ENCODE assay signal across 8 cellular contexts in the genomic region with DNA sequence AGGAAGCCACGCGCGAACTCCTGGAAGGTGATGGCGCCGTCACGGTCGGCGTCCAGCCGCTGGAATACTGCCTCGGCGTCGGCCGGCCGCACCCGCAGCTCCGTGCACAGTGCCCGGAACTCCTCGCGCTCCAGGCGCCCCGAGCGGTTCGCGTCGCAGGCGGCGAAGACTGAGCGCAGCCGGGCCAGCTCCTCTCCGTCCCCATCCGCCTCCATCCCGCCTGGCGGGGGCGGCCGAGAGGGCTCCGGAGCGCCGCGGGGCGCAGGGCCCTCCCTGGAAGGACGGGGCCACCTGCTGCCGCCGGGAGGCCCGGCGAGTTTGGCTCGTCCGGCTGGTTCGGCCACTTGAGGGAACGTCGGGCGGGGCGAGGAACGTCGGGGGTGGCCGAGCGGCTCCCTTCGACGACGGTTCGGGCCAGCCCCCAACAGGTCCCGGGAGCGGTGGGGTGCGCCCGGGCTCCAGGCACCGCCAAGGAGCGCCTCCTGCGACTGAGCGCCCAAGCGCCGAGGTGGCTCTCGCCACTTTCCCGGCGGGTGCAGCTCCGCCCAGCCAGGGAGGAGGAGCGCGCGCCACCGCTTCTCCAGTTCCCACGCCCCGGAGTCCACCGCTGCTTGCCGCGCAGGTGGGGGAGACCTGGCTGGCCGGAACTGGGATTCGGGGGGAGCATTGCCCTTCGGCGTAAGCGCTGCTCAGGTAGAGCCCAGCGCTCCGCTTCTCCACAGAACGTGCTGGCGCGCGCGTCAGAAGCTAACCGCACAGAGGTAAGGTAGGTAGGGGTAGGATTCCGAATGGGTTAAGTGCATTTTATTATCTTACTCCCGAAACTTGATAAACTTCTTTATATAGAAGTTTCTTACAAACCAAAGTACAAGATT. TPM values are rescaled to one million over a fixed set of nuclear protein-coding genes. Genes with fewer than 3 reads are reported as not detected.
DNase-seq lines count a peak whose midpoint lies in the region; ATAC-seq and TF ChIP-seq lines count a peak whose summit lies in the region.

A gene (minus strand): TSS at position 490 of the 875 bp plus-strand sequence. CDS start 275 bp downstream, at position 215.

- no peak for TF ChIP-seq POLR2A in gastroesophageal sphincter (IDR thresholded peaks at IDR 0.05)

- H3K9me3 ChIP-seq in lower lobe of right lung, result no peaks in the 10 kb centered on the region
- H3K9me3 ChIP-seq in gastroesophageal sphincter, result no peaks in the 10 kb centered on the region

- H3K4me3 Mint-ChIP-seq in brain, result peak within 1 kb of the TSS; percentile 83 to 95 (median 88)

- peak within 1 kb of the TSS in 3 of 5 experiments; percentile 34 to 77 (median 55) for H3K27ac Mint-ChIP-seq in brain

- DNase-seq in AG09309 (ENCODE audit: low read depth), result no peak
- DNase-seq in M059J (ENCODE audit: low read depth), result peak; percentile 55
- DNase-seq in lower lobe of right lung, result peak; percentile 87
- no peak for DNase-seq in medulla oblongata (ENCODE audit: extremely low spot score)

- TF ChIP-seq CTCF in AG09309 (IDR thresholded peaks at IDR 0.05; ENCODE audit: control insufficient read depth, insufficient read depth, low read depth, low read length, missing control alignments) (peak; percentile 9), brain (conservative IDR thresholded peaks at IDR 0.05) (peak in 1 of 2 experiments; percentile 25), lower lobe of right lung (IDR thresholded peaks at IDR 0.05) (peak; percentile 12), gastroesophageal sphincter (IDR thresholded peaks at IDR 0.05) (no peak)

- ATAC-seq in lower lobe of right lung (peak; percentile 86 to 92), GM21717 (IDR thresholded peaks at IDR 0.05; ENCODE audit: unreplicated experiment) (no peak), gastroesophageal sphincter (no peak), GM21526 (IDR thresholded peaks at IDR 0.05; ENCODE audit: low FRiP score, unreplicated experiment) (no peak)

- H3K4me1 ChIP-seq in lower lobe of right lung (no peaks in the 10 kb centered on the region), gastroesophageal sphincter (peaks cover 0 to 19% (median 8%) of the 10 kb centered on the region in 3 donors)

- H3K4me1 Mint-ChIP-seq in brain, result peaks cover 11% of the 10 kb centered on the region

- no peaks in the 10 kb centered on the region for H3K36me3 ChIP-seq in lower lobe of right lung
- no peaks in the 10 kb centered on the region for H3K36me3 ChIP-seq in gastroesophageal sphincter

- H3K27me3 ChIP-seq in lower lobe of right lung (ENCODE audit: low read depth) (peaks cover 23% of the 10 kb centered on the region), gastroesophageal sphincter (peaks cover 72% of the 10 kb centered on the region)

- WGBS in gastroesophageal sphincter (ENCODE audit: low coverage in 1 of 2), 2 donors, result 0 to 1% methylated on average over 3 to 13 of the region's 98 CpGs

- peaks cover 0 to 12% (median 5%) of the 10 kb centered on the region in 5 experiments for H3K9me3 Mint-ChIP-seq in brain

- no peaks in the 10 kb centered on the region for H3K36me3 Mint-ChIP-seq in brain

- H3K27ac ChIP-seq in lower lobe of right lung, result peak within 1 kb of the TSS; percentile 87
- H3K27ac ChIP-seq in gastroesophageal sphincter, result no peak within 1 kb of the TSS

- H3K4me3 ChIP-seq in AG09309 (ENCODE audit: control insufficient read depth, low read depth, low read length), result peak within 1 kb of the TSS; percentile 35
- H3K4me3 ChIP-seq in lower lobe of right lung, result peak within 1 kb of the TSS; percentile 54
- H3K4me3 ChIP-seq in gastroesophageal sphincter, result peak within 1 kb of the TSS in 1 of 2 donors; percentile 44

- no peak for TF ChIP-seq EP300 in gastroesophageal sphincter (IDR thresholded peaks at IDR 0.05)

- intact Hi-C loops in lower lobe of right lung (cut with DNase I), result no loop called here

- H3K27me3 Mint-ChIP-seq in brain, result peaks cover 92% of the 10 kb centered on the region

RNA-seq across cellular contexts. Expression of the gene that starts here (rescaled TPM):
- total RNA-seq in M059J (2014; rRNA removed; shearing (Covaris generic)), result 2.5 TPM in 2 replicates
- 3.4 TPM for polyA plus RNA-seq in brain (ENCODE audit: insufficient read depth, low read depth, low replicate concordance)
- total RNA-seq in lower lobe of right lung (11.5 TPM), gastroesophageal sphincter (under 1 TPM; 0.13 to 0.72 (median 0.33) TPM)

Comparison
In these comparisons a context has a peak if more than half of its experiments do, and no peak if none do; other contexts are left out.
1. DNase-seq: peak in M059J (single experiment) and lower lobe of right lung (single experiment); none in AG09309 (single experiment) and medulla oblongata (single experiment).
2. CTCF ChIP-seq: peak in AG09309 (single experiment) and lower lobe of right lung (single experiment); none in gastroesophageal sphincter (0 of 4).
3. ATAC-seq: peak in lower lobe of right lung (2 of 2); none in GM21717 (single experiment), gastroesophageal sphincter (single experiment) and GM21526 (single experiment).